In genomic region chr6:151155095-151155494, GRCh38 we compare ENCODE assay signal across 22 cellular contexts.
DNase-seq lines count a peak whose midpoint lies in the region; ATAC-seq, FAIRE-seq and TF ChIP-seq lines count a peak whose summit lies in the region.
"Had no signal": no experiment of that assay in that cellular context is flagged by ENCODE, and none has a peak within 500 bp of the region (broad histone marks: within the 10 kb centered on the region; RNA-seq: fewer than 3 reads in every experiment).

No MANE protein-coding gene starts in this region.

- DNase-seq in HepG2 (ENCODE audit: low spot score) (no peak), right lobe of liver (no peak), K562 (ENCODE audit: extremely low read depth in 1 of 4, low spot score in 3 of 4) (no peak), caudate nucleus (lab: John Stamatoyannopoulos, UW) (no peak), cerebellum (ENCODE audit: low spot score) (no peak)
- DNase-seq in stimulated activated CD4-positive, alpha-beta T cell treated with anti-CD3 and anti-CD28 coated beads, Interleukin-4, amount 100 ng/mL, for 4 hours: no peak
- DNase-seq: Caco-2; CD4-positive, CD25-positive, alpha-beta regulatory T cell; CD8-positive, alpha-beta T cell; DMS153; DND-41; GOT3 had no signal

- POLR2A ChIA-PET in HepG2 (lab: Yijun Ruan, JAX): interaction anchor here (0.6 kb wide), 1 partner anchor 44 kb away, joined by 4 read pairs; no protein-coding TSS in a partner anchor
- POLR2A ChIA-PET in K562 (lab: Yijun Ruan, JAX): no interaction called here

- no peak overlapping the region for H3K4me2 ChIP-seq in HepG2 (ENCODE audit: low read depth, low read length)
- H3K4me2 ChIP-seq in K562 (ENCODE audit: insufficient read depth, low read length): no peak overlapping the region
- H3K4me2 ChIP-seq: BLaER1 had no signal

- H3K4me1 ChIP-seq in HepG2 (ENCODE audit: insufficient read depth, low read length): peaks cover 20% of the 10 kb centered on the region
- H3K4me1 ChIP-seq in right lobe of liver: no peaks in the 10 kb centered on the region
- H3K4me1 ChIP-seq in K562 (replicated peaks in 1 of 2; ENCODE audit: control insufficient read depth in 2 of 2, insufficient read depth in 2 of 2, low read length in 2 of 2): no peaks in the 10 kb centered on the region
- peaks cover 0 to 11% (median 0%) of the 10 kb centered on the region in 3 donors for H3K4me1 ChIP-seq in gastroesophageal sphincter

- in situ Hi-C loops in HepG2 (cut with HindIII; ENCODE audit: extremely low pct_ligation_motif_present, low pct_unique_long_range_greater_than_20kb) (no loop called here), K562 (cut with MboI) (no loop called here)

- FAIRE-seq in HepG2 (lab: Jason Lieb, UNC): no peak
- FAIRE-seq in K562 (lab: Jason Lieb, UNC): no peak
- FAIRE-seq: A204.1, GM12892, H54 had no signal

- 85% methylated on average over 1 of the region's 1 CpG for WGBS in HepG2 (ENCODE audit: low lambda C conversion rate)
- 77% methylated on average over 1 of the region's 1 CpG for WGBS in right lobe of liver (ENCODE audit: insufficient coverage, low coverage, low lambda C conversion rate, missing lambda C conversion rate)
- 0% methylated on average over 1 of the region's 1 CpG for WGBS in K562 (ENCODE audit: insufficient coverage, low coverage, missing lambda C conversion rate)
- WGBS in gastroesophageal sphincter (ENCODE audit: low coverage in 1 of 2), 2 donors: 100% methylated on average over 1 of the region's 1 CpG

- H4K20me1 ChIP-seq in HepG2 (ENCODE audit: insufficient read depth, low read length): no peaks in the 10 kb centered on the region
- H4K20me1 ChIP-seq in K562 (replicated peaks; ENCODE audit: control insufficient read depth, insufficient read depth, low read length): no peaks in the 10 kb centered on the region; the same call in 1 of the 2 replicates
- H4K20me1 ChIP-seq: BLaER1 had no signal

- H3K27me3 ChIP-seq in HepG2 (ENCODE audit: control insufficient read depth in 1 of 2, insufficient read depth in 2 of 2, low read length in 2 of 2): no peaks in the 10 kb centered on the region
- no peaks in the 10 kb centered on the region for H3K27me3 ChIP-seq in right lobe of liver
- H3K27me3 ChIP-seq in K562 (ENCODE audit: control insufficient read depth in 2 of 2, insufficient read depth in 2 of 2, low read length in 2 of 2): peaks cover 22 to 28% of the 10 kb centered on the region in 2 experiments
- no peaks in the 10 kb centered on the region for H3K27me3 ChIP-seq in gastroesophageal sphincter
- H3K27me3 ChIP-seq: BLaER1 had no signal

- BruUV-seq in HepG2 (replicated peaks; lab: Mats Ljungman, UMichigan) (no TSS peak), K562 (replicated peaks; lab: Mats Ljungman, UMichigan) (no TSS peak)

- peaks cover 22% of the 10 kb centered on the region for H3K4me1 Mint-ChIP-seq in nephron
- H3K4me1 Mint-ChIP-seq: B cell; CD4-positive, CD25-positive, alpha-beta regulatory T cell had no signal

- H3K36me3 ChIP-seq in HepG2 (replicated peaks in 1 of 2; ENCODE audit: control insufficient read depth in 1 of 2, insufficient read depth in 2 of 2, low read length in 2 of 2) (no peaks in the 10 kb centered on the region), right lobe of liver (no peaks in the 10 kb centered on the region), K562 (ENCODE audit: control insufficient read depth, insufficient read depth, low read length) (no peaks in the 10 kb centered on the region), gastroesophageal sphincter (no peaks in the 10 kb centered on the region)
- H3K36me3 ChIP-seq: BLaER1, HAP-1 had no signal

- H3K79me2 ChIP-seq in HepG2 (ENCODE audit: insufficient read depth, low read length) (no peaks in the 10 kb centered on the region), K562 (ENCODE audit: control insufficient read depth, insufficient read depth, low read length) (no peaks in the 10 kb centered on the region)

- TF ChIP-seq EP300 in HepG2 (IDR thresholded peaks at IDR 0.05; ENCODE audit: low read depth in 2 of 2, low read length in 2 of 2) (no peak), HepG2 (CRISPR knock-in tag; IDR thresholded peaks at IDR 0.05; ENCODE audit: borderline replicate concordance) (no peak), K562 (IDR thresholded peaks at IDR 0.05; ENCODE audit: low read length) (no peak), gastroesophageal sphincter (IDR thresholded peaks at IDR 0.05) (no peak)

- no peak for TF ChIP-seq POLR2A in HepG2 (IDR thresholded peaks at IDR 0.05; ENCODE audit: insufficient read depth in 1 of 2, low read depth in 2 of 2, low read length in 2 of 2)
- no peak for TF ChIP-seq POLR2A in right lobe of liver (IDR thresholded peaks at IDR 0.05)
- TF ChIP-seq POLR2A in K562 (conservative IDR thresholded peaks at IDR 0.05): no peak
- TF ChIP-seq POLR2A in gastroesophageal sphincter (IDR thresholded peaks at IDR 0.05): no peak

- no peak overlapping the region for H2AFZ ChIP-seq in HepG2 (ENCODE audit: low read length)
- H2AFZ ChIP-seq in K562 (ENCODE audit: low read depth, low read length): no peak overlapping the region

- ATAC-seq in HepG2 (no peak), right lobe of liver (no peak), K562 (no peak), gastroesophageal sphincter (no peak)
- ATAC-seq: CD8-positive, alpha-beta T cell had no signal

- peaks cover 4% of the 10 kb centered on the region for H3K27me3 Mint-ChIP-seq in nephron (ENCODE audit: low read depth)

- CTCF ChIA-PET in HepG2 (lab: Yijun Ruan, JAX; ENCODE audit: low intra/inter-chr PET ratio, low total read pairs) (no interaction called here), K562 (lab: Yijun Ruan, JAX; ENCODE audit: low intra/inter-chr PET ratio) (no interaction called here)

- no peaks in the 10 kb centered on the region for H3K36me3 Mint-ChIP-seq in nephron (ENCODE audit: low read depth)
- H3K36me3 Mint-ChIP-seq: CD4-positive, CD25-positive, alpha-beta regulatory T cell; CD8-positive, alpha-beta T cell had no signal

- H3K9me3 ChIP-seq in HepG2 (ENCODE audit: low read length): no peaks in the 10 kb centered on the region
- no peaks in the 10 kb centered on the region for H3K9me3 ChIP-seq in right lobe of liver
- H3K9me3 ChIP-seq in K562 (replicated peaks; ENCODE audit: control insufficient read depth, insufficient read depth, low read depth, low read length): no peaks in the 10 kb centered on the region
- H3K9me3 ChIP-seq in gastroesophageal sphincter: no peaks in the 10 kb centered on the region
- H3K9me3 ChIP-seq: BLaER1, Caco-2, HAP-1 had no signal

- peak overlapping the region; percentile 20 to 92 (median 83) for H3K27ac Mint-ChIP-seq in nephron
- H3K27ac Mint-ChIP-seq: B cell; CD4-positive, CD25-positive, alpha-beta regulatory T cell; CD8-positive, alpha-beta T cell had no signal

- H3K4me3 Mint-ChIP-seq in nephron: no peak overlapping the region
- H3K4me3 Mint-ChIP-seq: B cell; CD4-positive, CD25-positive, alpha-beta regulatory T cell; CD8-positive, alpha-beta T cell had no signal

- H3K27ac ChIP-seq in HepG2 (ENCODE audit: extremely low read length, insufficient read depth, low read length) (no peak overlapping the region), right lobe of liver (no peak overlapping the region), K562 (ENCODE audit: extremely low read depth, low read depth, low read length) (no peak overlapping the region), caudate nucleus (ENCODE audit: low read depth, low read length) (no peak overlapping the region), gastroesophageal sphincter (no peak overlapping the region)
- H3K27ac ChIP-seq: 22Rv1, BLaER1, C4-2B had no signal

- H3K9me1 ChIP-seq in K562 (ENCODE audit: control insufficient read depth, insufficient read depth, low read length): no peaks in the 10 kb centered on the region

- intact Hi-C loops in HepG2 (cut with micrococcal nuclease; ENCODE audit: unreplicated experiment): no loop called here
- intact Hi-C loops in right lobe of liver (cut with DNase I): no loop called here
- intact Hi-C loops in K562 (cut with micrococcal nuclease): no loop called here

- no peak for TF ChIP-seq RAD21 in HepG2 (CRISPR knock-in tag; IDR thresholded peaks at IDR 0.05)
- no peak for TF ChIP-seq RAD21 in K562 (CRISPR knock-in tag; conservative IDR thresholded peaks at IDR 0.05 in 1 of 2, IDR thresholded peaks at IDR 0.05 in 1 of 2)

- H3K4me3 ChIP-seq in HepG2 (replicated peaks in 1 of 3; ENCODE audit: insufficient read depth in 1 of 3, low read depth in 2 of 3, low read length in 3 of 3) (no peak overlapping the region), right lobe of liver (no peak overlapping the region), K562 (no peak overlapping the region), gastroesophageal sphincter (no peak overlapping the region)
- H3K4me3 ChIP-seq: BLaER1, HAP-1 had no signal

- no peak overlapping the region for H3K9ac ChIP-seq in HepG2 (ENCODE audit: insufficient read depth, low read depth, low read length)
- H3K9ac ChIP-seq in K562 (ENCODE audit: insufficient read depth in 1 of 2, low read depth in 2 of 2, low read length in 2 of 2): no peak overlapping the region
- H3K9ac ChIP-seq: BLaER1 had no signal

- TF ChIP-seq CTCF in HepG2 (CRISPR knock-in tag; IDR thresholded peaks at IDR 0.05): no peak
- no peak for TF ChIP-seq CTCF in right lobe of liver (IDR thresholded peaks at IDR 0.05)
- TF ChIP-seq CTCF in K562 (IDR thresholded peaks at IDR 0.05 in 2 of 3, conservative IDR thresholded peaks at IDR 0.05 in 1 of 3; ENCODE audit: insufficient read depth in 2 of 3, low read depth in 1 of 3, low read length in 3 of 3): no peak
- TF ChIP-seq CTCF in nephron (IDR thresholded peaks at IDR 0.05; ENCODE audit: unreplicated experiment in 3 of 3): no peak
- TF ChIP-seq CTCF in gastroesophageal sphincter (IDR thresholded peaks at IDR 0.05): no peak

- H3K9me3 Mint-ChIP-seq in nephron: no peaks in the 10 kb centered on the region
- H3K9me3 Mint-ChIP-seq: CD8-positive, alpha-beta T cell had no signal

TF ChIP-seq in K562, 482 proteins besides CTCF, POLR2A, EP300 and RAD21 (continues in another document):
- TF ChIP-seq ARID2 (IDR thresholded peaks at IDR 0.05) (no peak), ZNF512 (tag; IDR thresholded peaks at IDR 0.05) (peak; percentile 76)

Comparison
In these comparisons a context has a peak if more than half of its experiments do, and no peak if none do; other contexts are left out.
1. Of the 241 proteins assayed by ChIP-seq in both HepG2 and K562: peak only in HepG2: none; only in K562: ZNF512; in both: none; in neither: 240.